ENCODE assay signal across 1 cellular context in the genomic region with DNA sequence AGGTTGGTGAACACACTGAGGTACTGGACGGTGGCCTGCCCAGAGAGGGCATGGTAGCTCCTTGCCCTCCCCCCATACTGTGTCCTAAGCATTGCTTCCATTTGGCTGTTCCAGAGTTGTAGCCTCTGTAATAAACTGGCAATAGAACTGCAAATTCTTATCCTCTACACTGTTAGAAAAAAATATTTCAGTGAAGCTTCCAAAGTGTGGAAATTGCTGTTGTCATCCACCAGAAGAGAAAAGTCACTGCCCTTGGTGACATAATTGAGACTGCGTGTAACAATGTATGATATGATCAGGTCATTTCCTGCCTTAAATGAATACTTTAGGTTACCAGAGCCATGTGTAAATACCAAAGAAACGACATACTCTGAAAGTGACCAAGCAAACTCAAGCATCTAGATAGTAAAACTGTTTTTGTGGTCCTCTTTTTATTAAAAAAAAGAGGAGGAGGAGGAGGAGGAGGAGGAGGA.
A peak's percentile ranks its signal among the peaks of the same experiment; 100 is the strongest.
TF ChIP-seq lines count a peak whose summit lies in the region.

No MANE protein-coding gene starts in this region.

TF ChIP-seq in K562, 482 proteins besides CTCF, POLR2A, EP300 and RAD21 (continued from another document and continues in another):
- TF ChIP-seq, protein P1, sequence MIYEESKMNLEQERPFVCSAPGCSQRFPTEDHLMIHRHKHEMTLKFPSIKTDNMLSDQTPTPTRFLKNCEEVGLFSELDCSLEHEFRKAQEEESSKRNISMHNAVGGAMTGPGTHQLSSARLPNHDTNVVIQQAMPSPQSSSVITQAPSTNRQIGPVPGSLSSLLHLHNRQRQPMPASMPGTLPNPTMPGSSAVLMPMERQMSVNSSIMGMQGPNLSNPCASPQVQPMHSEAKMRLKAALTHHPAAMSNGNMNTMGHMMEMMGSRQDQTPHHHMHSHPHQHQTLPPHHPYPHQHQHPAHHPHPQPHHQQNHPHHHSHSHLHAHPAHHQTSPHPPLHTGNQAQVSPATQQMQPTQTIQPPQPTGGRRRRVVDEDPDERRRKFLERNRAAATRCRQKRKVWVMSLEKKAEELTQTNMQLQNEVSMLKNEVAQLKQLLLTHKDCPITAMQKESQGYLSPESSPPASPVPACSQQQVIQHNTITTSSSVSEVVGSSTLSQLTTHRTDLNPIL (CRISPR knock-in tag; IDR thresholded peaks at IDR 0.05): no peak
- TF ChIP-seq TAL1 (IDR thresholded peaks at IDR 0.05) (no peak), ZNF347 (CRISPR knock-in tag; IDR thresholded peaks at IDR 0.05; ENCODE audit: low read depth) (no peak), GATAD2A (IDR thresholded peaks at IDR 0.05) (no peak), SAFB2 (IDR thresholded peaks at IDR 0.05; ENCODE audit: borderline replicate concordance, low read depth, low read length, severe bottlenecking) (no peak), HSF4 (CRISPR knock-in tag; IDR thresholded peaks at IDR 0.05; ENCODE audit: borderline replicate concordance) (no peak), RHOXF2B (CRISPR knock-in tag; conservative IDR thresholded peaks at IDR 0.05) (no peak), HNRNPH1 (optimal IDR thresholded peaks at IDR 0.05; ENCODE audit: low read depth, low read length) (no peak), MECOM (CRISPR knock-in tag; IDR thresholded peaks at IDR 0.05) (no peak), TCF7 (IDR thresholded peaks at IDR 0.05; ENCODE audit: borderline replicate concordance) (no peak), ZNF24 (IDR thresholded peaks at IDR 0.05) (no peak), NFYB (IDR thresholded peaks at IDR 0.05; ENCODE audit: extremely low read depth, insufficient read length) (no peak), MEF2D (tag; conservative IDR thresholded peaks at IDR 0.05; ENCODE audit: low read depth) (no peak), NCOA4 (IDR thresholded peaks at IDR 0.05; ENCODE audit: partially characterized antibody) (no peak), ARID1B (IDR thresholded peaks at IDR 0.05) (peak; percentile 59), LEF1 (IDR thresholded peaks at IDR 0.05) (peak; percentile 83), KDM4B (IDR thresholded peaks at IDR 0.05; ENCODE audit: borderline replicate concordance in 2 of 2, low read depth in 1 of 2) (no peak; a peak in 1 of 4 replicates), CBFA2T3 (IDR thresholded peaks at IDR 0.05) (no peak), SOX6 (IDR thresholded peaks at IDR 0.05) (peak; percentile 70), DMBX1 (CRISPR knock-in tag; IDR thresholded peaks at IDR 0.05; ENCODE audit: borderline replicate concordance) (peak; percentile 60; the same call in 1 of the 2 replicates)
- TF ChIP-seq, protein P2, sequence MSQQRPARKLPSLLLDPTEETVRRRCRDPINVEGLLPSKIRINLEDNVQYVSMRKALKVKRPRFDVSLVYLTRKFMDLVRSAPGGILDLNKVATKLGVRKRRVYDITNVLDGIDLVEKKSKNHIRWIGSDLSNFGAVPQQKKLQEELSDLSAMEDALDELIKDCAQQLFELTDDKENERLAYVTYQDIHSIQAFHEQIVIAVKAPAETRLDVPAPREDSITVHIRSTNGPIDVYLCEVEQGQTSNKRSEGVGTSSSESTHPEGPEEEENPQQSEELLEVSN (IDR thresholded peaks at IDR 0.05; ENCODE audit: borderline replicate concordance in 1 of 2, extremely low read depth in 1 of 2, insufficient read depth in 1 of 2, insufficient read length in 1 of 2, low read depth in 1 of 2, low read length in 1 of 2, poor library complexity in 1 of 2, severe bottlenecking in 1 of 2): no peak
- TF ChIP-seq, protein P3, sequence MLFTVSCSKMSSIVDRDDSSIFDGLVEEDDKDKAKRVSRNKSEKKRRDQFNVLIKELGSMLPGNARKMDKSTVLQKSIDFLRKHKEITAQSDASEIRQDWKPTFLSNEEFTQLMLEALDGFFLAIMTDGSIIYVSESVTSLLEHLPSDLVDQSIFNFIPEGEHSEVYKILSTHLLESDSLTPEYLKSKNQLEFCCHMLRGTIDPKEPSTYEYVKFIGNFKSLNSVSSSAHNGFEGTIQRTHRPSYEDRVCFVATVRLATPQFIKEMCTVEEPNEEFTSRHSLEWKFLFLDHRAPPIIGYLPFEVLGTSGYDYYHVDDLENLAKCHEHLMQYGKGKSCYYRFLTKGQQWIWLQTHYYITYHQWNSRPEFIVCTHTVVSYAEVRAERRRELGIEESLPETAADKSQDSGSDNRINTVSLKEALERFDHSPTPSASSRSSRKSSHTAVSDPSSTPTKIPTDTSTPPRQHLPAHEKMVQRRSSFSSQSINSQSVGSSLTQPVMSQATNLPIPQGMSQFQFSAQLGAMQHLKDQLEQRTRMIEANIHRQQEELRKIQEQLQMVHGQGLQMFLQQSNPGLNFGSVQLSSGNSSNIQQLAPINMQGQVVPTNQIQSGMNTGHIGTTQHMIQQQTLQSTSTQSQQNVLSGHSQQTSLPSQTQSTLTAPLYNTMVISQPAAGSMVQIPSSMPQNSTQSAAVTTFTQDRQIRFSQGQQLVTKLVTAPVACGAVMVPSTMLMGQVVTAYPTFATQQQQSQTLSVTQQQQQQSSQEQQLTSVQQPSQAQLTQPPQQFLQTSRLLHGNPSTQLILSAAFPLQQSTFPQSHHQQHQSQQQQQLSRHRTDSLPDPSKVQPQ (CRISPR knock-in tag; IDR thresholded peaks at IDR 0.05; ENCODE audit: borderline replicate concordance): no peak
- TF ChIP-seq, protein P4, sequence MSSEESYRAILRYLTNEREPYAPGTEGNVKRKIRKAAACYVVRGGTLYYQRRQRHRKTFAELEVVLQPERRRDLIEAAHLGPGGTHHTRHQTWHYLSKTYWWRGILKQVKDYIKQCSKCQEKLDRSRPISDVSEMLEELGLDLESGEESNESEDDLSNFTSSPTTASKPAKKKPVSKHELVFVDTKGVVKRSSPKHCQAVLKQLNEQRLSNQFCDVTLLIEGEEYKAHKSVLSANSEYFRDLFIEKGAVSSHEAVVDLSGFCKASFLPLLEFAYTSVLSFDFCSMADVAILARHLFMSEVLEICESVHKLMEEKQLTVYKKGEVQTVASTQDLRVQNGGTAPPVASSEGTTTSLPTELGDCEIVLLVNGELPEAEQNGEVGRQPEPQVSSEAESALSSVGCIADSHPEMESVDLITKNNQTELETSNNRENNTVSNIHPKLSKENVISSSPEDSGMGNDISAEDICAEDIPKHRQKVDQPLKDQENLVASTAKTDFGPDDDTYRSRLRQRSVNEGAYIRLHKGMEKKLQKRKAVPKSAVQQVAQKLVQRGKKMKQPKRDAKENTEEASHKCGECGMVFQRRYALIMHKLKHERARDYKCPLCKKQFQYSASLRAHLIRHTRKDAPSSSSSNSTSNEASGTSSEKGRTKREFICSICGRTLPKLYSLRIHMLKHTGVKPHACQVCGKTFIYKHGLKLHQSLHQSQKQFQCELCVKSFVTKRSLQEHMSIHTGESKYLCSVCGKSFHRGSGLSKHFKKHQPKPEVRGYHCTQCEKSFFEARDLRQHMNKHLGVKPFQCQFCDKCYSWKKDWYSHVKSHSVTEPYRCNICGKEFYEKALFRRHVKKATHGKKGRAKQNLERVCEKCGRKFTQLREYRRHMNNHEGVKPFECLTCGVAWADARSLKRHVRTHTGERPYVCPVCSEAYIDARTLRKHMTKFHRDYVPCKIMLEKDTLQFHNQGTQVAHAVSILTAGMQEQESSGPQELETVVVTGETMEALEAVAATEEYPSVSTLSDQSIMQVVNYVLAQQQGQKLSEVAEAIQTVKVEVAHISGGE (CRISPR knock-in tag; IDR thresholded peaks at IDR 0.05): no peak; a peak in 1 of 6 replicates
- TF ChIP-seq, protein P5, sequence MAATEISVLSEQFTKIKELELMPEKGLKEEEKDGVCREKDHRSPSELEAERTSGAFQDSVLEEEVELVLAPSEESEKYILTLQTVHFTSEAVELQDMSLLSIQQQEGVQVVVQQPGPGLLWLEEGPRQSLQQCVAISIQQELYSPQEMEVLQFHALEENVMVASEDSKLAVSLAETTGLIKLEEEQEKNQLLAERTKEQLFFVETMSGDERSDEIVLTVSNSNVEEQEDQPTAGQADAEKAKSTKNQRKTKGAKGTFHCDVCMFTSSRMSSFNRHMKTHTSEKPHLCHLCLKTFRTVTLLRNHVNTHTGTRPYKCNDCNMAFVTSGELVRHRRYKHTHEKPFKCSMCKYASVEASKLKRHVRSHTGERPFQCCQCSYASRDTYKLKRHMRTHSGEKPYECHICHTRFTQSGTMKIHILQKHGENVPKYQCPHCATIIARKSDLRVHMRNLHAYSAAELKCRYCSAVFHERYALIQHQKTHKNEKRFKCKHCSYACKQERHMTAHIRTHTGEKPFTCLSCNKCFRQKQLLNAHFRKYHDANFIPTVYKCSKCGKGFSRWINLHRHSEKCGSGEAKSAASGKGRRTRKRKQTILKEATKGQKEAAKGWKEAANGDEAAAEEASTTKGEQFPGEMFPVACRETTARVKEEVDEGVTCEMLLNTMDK (IDR thresholded peaks at IDR 0.05; ENCODE audit: borderline replicate concordance, insufficient read depth, low read depth, low read length, poor library complexity, severe bottlenecking): no peak
- TF ChIP-seq, protein P6, sequence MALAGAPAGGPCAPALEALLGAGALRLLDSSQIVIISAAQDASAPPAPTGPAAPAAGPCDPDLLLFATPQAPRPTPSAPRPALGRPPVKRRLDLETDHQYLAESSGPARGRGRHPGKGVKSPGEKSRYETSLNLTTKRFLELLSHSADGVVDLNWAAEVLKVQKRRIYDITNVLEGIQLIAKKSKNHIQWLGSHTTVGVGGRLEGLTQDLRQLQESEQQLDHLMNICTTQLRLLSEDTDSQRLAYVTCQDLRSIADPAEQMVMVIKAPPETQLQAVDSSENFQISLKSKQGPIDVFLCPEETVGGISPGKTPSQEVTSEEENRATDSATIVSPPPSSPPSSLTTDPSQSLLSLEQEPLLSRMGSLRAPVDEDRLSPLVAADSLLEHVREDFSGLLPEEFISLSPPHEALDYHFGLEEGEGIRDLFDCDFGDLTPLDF (CRISPR knock-in tag; IDR thresholded peaks at IDR 0.05): no peak
- TF ChIP-seq, protein P7, sequence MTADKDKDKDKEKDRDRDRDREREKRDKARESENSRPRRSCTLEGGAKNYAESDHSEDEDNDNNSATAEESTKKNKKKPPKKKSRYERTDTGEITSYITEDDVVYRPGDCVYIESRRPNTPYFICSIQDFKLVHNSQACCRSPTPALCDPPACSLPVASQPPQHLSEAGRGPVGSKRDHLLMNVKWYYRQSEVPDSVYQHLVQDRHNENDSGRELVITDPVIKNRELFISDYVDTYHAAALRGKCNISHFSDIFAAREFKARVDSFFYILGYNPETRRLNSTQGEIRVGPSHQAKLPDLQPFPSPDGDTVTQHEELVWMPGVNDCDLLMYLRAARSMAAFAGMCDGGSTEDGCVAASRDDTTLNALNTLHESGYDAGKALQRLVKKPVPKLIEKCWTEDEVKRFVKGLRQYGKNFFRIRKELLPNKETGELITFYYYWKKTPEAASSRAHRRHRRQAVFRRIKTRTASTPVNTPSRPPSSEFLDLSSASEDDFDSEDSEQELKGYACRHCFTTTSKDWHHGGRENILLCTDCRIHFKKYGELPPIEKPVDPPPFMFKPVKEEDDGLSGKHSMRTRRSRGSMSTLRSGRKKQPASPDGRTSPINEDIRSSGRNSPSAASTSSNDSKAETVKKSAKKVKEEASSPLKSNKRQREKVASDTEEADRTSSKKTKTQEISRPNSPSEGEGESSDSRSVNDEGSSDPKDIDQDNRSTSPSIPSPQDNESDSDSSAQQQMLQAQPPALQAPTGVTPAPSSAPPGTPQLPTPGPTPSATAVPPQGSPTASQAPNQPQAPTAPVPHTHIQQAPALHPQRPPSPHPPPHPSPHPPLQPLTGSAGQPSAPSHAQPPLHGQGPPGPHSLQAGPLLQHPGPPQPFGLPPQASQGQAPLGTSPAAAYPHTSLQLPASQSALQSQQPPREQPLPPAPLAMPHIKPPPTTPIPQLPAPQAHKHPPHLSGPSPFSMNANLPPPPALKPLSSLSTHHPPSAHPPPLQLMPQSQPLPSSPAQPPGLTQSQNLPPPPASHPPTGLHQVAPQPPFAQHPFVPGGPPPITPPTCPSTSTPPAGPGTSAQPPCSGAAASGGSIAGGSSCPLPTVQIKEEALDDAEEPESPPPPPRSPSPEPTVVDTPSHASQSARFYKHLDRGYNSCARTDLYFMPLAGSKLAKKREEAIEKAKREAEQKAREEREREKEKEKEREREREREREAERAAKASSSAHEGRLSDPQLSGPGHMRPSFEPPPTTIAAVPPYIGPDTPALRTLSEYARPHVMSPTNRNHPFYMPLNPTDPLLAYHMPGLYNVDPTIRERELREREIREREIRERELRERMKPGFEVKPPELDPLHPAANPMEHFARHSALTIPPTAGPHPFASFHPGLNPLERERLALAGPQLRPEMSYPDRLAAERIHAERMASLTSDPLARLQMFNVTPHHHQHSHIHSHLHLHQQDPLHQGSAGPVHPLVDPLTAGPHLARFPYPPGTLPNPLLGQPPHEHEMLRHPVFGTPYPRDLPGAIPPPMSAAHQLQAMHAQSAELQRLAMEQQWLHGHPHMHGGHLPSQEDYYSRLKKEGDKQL (CRISPR knock-in tag; IDR thresholded peaks at IDR 0.05; ENCODE audit: borderline replicate concordance): no peak
- TF ChIP-seq, protein P8, sequence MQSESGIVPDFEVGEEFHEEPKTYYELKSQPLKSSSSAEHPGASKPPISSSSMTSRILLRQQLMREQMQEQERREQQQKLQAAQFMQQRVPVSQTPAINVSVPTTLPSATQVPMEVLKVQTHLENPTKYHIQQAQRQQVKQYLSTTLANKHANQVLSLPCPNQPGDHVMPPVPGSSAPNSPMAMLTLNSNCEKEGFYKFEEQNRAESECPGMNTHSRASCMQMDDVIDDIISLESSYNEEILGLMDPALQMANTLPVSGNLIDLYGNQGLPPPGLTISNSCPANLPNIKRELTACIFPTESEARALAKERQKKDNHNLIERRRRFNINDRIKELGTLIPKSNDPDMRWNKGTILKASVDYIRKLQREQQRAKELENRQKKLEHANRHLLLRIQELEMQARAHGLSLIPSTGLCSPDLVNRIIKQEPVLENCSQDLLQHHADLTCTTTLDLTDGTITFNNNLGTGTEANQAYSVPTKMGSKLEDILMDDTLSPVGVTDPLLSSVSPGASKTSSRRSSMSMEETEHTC (IDR thresholded peaks at IDR 0.05): no peak
- TF ChIP-seq, protein P9, sequence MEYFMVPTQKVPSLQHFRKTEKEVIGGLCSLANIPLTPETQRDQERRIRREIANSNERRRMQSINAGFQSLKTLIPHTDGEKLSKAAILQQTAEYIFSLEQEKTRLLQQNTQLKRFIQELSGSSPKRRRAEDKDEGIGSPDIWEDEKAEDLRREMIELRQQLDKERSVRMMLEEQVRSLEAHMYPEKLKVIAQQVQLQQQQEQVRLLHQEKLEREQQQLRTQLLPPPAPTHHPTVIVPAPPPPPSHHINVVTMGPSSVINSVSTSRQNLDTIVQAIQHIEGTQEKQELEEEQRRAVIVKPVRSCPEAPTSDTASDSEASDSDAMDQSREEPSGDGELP (CRISPR knock-in tag; IDR thresholded peaks at IDR 0.05; ENCODE audit: borderline replicate concordance): no peak
- TF ChIP-seq, protein P10, sequence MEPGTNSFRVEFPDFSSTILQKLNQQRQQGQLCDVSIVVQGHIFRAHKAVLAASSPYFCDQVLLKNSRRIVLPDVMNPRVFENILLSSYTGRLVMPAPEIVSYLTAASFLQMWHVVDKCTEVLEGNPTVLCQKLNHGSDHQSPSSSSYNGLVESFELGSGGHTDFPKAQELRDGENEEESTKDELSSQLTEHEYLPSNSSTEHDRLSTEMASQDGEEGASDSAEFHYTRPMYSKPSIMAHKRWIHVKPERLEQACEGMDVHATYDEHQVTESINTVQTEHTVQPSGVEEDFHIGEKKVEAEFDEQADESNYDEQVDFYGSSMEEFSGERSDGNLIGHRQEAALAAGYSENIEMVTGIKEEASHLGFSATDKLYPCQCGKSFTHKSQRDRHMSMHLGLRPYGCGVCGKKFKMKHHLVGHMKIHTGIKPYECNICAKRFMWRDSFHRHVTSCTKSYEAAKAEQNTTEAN (CRISPR knock-in tag; IDR thresholded peaks at IDR 0.05): no peak
- TF ChIP-seq, protein P11, sequence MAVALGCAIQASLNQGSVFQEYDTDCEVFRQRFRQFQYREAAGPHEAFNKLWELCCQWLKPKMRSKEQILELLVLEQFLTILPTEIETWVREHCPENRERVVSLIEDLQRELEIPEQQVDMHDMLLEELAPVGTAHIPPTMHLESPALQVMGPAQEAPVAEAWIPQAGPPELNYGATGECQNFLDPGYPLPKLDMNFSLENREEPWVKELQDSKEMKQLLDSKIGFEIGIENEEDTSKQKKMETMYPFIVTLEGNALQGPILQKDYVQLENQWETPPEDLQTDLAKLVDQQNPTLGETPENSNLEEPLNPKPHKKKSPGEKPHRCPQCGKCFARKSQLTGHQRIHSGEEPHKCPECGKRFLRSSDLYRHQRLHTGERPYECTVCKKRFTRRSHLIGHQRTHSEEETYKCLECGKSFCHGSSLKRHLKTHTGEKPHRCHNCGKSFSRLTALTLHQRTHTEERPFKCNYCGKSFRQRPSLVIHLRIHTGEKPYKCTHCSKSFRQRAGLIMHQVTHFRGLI (CRISPR knock-in tag; IDR thresholded peaks at IDR 0.05): no peak
